ENCODE assay signal across 8 cellular contexts in genomic region chr17:78780335-78780734, GRCh38. TPM values are rescaled to one million over a fixed set of nuclear protein-coding genes. Genes with fewer than 3 reads are reported as not detected.
DNase-seq lines count a peak whose midpoint lies in the region; ATAC-seq and TF ChIP-seq lines count a peak whose summit lies in the region.

No MANE protein-coding gene starts in this region.

- H3K9me3 ChIP-seq in right lobe of liver (no peaks in the 10 kb centered on the region), thymus (ENCODE audit: control insufficient read depth) (no peaks in the 10 kb centered on the region)

- H3K4me1 Mint-ChIP-seq in activated T-cell treated with anti-CD3 and anti-CD28 coated beads, Interleukin-2, amount 50 U/mL, for 4 hours (ENCODE audit: low read depth): peaks cover 59% of the 10 kb centered on the region
- peaks cover 73% of the 10 kb centered on the region for H3K4me1 Mint-ChIP-seq in activated T-cell treated with anti-CD3 and anti-CD28 coated beads, Interleukin-2, amount 50 U/mL, for 72 hours (ENCODE audit: low read depth)

- H3K9me3 Mint-ChIP-seq in activated T-cell treated with anti-CD3 and anti-CD28 coated beads, Interleukin-2, amount 50 U/mL, for 4 hours: no peaks in the 10 kb centered on the region
- H3K9me3 Mint-ChIP-seq in activated T-cell treated with anti-CD3 and anti-CD28 coated beads, Interleukin-2, amount 50 U/mL, for 72 hours: no peaks in the 10 kb centered on the region

- H3K36me3 ChIP-seq in right lobe of liver: no peaks in the 10 kb centered on the region
- no peaks in the 10 kb centered on the region for H3K36me3 ChIP-seq in thymus (ENCODE audit: control insufficient read depth, insufficient read depth)

- H3K4me1 ChIP-seq in right lobe of liver (peaks cover 0 to 58% (median 12%) of the 10 kb centered on the region in 4 donors), thymus (ENCODE audit: control insufficient read depth, insufficient read depth, low read length) (peaks cover 9% of the 10 kb centered on the region)

- H3K4me3 Mint-ChIP-seq in activated T-cell treated with anti-CD3 and anti-CD28 coated beads, Interleukin-2, amount 50 U/mL, for 4 hours: peak overlapping the region; percentile 90
- peak overlapping the region; percentile 84 to 88 for H3K4me3 Mint-ChIP-seq in activated T-cell treated with anti-CD3 and anti-CD28 coated beads, Interleukin-2, amount 50 U/mL, for 72 hours

- ATAC-seq in activated T-cell treated with anti-CD3 and anti-CD28 coated beads, Interleukin-2, amount 50 U/mL, for 4 hours: no peak
- ATAC-seq in activated T-cell treated with anti-CD3 and anti-CD28 coated beads, Interleukin-2, amount 50 U/mL, for 72 hours (replicated peaks in 1 of 2): no peak
- ATAC-seq in right lobe of liver: no peak

- H3K36me3 Mint-ChIP-seq in activated T-cell treated with anti-CD3 and anti-CD28 coated beads, Interleukin-2, amount 50 U/mL, for 4 hours (ENCODE audit: insufficient read depth): no peaks in the 10 kb centered on the region
- peaks cover 3 to 7% of the 10 kb centered on the region in 2 donors for H3K36me3 Mint-ChIP-seq in activated T-cell treated with anti-CD3 and anti-CD28 coated beads, Interleukin-2, amount 50 U/mL, for 72 hours (ENCODE audit: insufficient read depth in 2 of 2)

- no peaks in the 10 kb centered on the region for H3K27me3 Mint-ChIP-seq in activated T-cell treated with anti-CD3 and anti-CD28 coated beads, Interleukin-2, amount 50 U/mL, for 4 hours (ENCODE audit: low read depth)
- no peaks in the 10 kb centered on the region for H3K27me3 Mint-ChIP-seq in activated T-cell treated with anti-CD3 and anti-CD28 coated beads, Interleukin-2, amount 50 U/mL, for 72 hours (ENCODE audit: low read depth)

- no peak for DNase-seq in activated T-cell treated with anti-CD3 and anti-CD28 coated beads, Interleukin-2, amount 50 U/mL, for 4 hours
- DNase-seq in activated T-cell treated with anti-CD3 and anti-CD28 coated beads, Interleukin-2, amount 50 U/mL, for 1 hour: no peak
- DNase-seq in activated T-cell treated with anti-CD3 and anti-CD28 coated beads, Interleukin-2, amount 50 U/mL, for 72 hours: no peak
- peak in 1 of 3 donors; percentile 22 for DNase-seq in right lobe of liver
- no peak for DNase-seq in NCI-H2107 treated with DMSO at 0.1 percent for 48 hours (lab: John Stamatoyannopoulos, UW; ENCODE audit: unreplicated experiment)
- no peak for DNase-seq in DMS114 treated with DMSO at 0.1 percent for 48 hours (lab: John Stamatoyannopoulos, UW; ENCODE audit: unreplicated experiment)
- DNase-seq in DMS 273 treated with DMSO at 0.1 percent for 48 hours (lab: John Stamatoyannopoulos, UW): no peak

- H3K4me3 ChIP-seq in right lobe of liver (peak overlapping the region; percentile 83 to 95 (median 85)), thymus (ENCODE audit: low read length) (peak overlapping the region; percentile 27)

- TF ChIP-seq POLR2A in right lobe of liver (IDR thresholded peaks at IDR 0.05): no peak

- WGBS in right lobe of liver (ENCODE audit: insufficient coverage, low coverage, low lambda C conversion rate, missing lambda C conversion rate): 40% methylated on average over 4 of the region's 6 CpGs
- 89% methylated on average over 6 of the region's 6 CpGs for WGBS in thymus

- H3K27ac ChIP-seq in right lobe of liver: peak overlapping the region; percentile 89 to 95 (median 90)
- H3K27ac ChIP-seq in thymus (ENCODE audit: low read depth): peak overlapping the region; percentile 89

- H3K27me3 ChIP-seq in right lobe of liver (no peaks in the 10 kb centered on the region), thymus (ENCODE audit: control insufficient read depth, insufficient read depth) (no peaks in the 10 kb centered on the region)

- intact Hi-C loops in right lobe of liver (cut with DNase I): no loop called here

- H3K27ac Mint-ChIP-seq in activated T-cell treated with anti-CD3 and anti-CD28 coated beads, Interleukin-2, amount 50 U/mL, for 72 hours: peak overlapping the region; percentile 92

- no peak for TF ChIP-seq CTCF in right lobe of liver (IDR thresholded peaks at IDR 0.05)

RNA-seq across cellular contexts. Expression of gene CYTH1, which starts 1.7 kb away (rescaled TPM):
- total RNA-seq in activated T-cell treated with anti-CD3 and anti-CD28 coated beads, Interleukin-2, amount 50 U/mL, for 4 hours: 10 to 100 TPM; 55.9 to 99.3 (median 82.8) TPM
- 100 to 1,000 TPM; 163 to 204 TPM for total RNA-seq in activated T-cell treated with anti-CD3 and anti-CD28 coated beads, Interleukin-2, amount 50 U/mL, for 72 hours
- 10 to 100 TPM; 14.8 to 46.2 (median 28.8) TPM for total RNA-seq in right lobe of liver
- 91.7 TPM for polyA plus RNA-seq in thymus
